In the genomic region with DNA sequence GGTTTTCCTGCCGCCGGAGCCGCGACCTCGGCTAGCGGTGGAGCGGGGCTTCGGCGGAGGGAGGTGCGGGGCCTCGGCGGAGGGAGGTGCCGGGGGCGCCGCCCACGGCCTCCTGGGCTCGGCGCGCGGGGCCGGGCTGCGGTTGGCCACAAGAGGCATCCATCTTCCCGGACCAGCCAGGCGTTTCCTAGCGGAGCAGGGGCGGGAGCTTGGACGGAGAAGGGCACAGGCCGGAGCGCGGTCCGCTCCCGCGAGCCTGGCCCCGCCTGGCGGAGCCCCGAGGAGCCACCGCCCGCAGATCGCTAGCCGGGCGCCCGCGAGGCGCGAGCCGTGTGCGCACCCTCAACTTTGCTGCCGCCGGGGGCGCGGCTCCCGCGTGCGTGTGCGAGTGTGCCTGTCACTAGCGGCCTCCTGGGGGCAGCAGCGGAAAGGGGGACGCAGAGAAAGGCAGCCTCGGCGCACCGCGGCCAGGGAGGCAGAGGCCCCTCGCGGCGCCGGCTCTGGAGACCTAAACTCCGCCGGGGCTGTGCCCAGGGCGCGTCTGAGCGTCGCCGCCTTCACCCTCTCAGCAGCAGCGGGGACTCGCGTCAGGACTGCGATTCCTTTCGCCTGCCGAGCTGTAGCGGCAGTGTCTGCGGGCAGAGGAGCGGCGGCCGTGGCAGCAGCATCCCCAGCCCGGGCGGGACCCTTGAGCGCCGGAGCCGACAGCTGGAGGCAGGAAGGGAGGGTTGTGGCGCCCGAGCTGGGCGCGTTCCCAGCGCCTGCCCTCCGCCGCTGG, we compare ENCODE assay signal across 1 cellular context.
TF ChIP-seq lines count a peak whose summit lies in the region.

No MANE protein-coding gene starts in this region.

TF ChIP-seq in GM12878, 131 proteins besides CTCF, POLR2A, EP300 and RAD21 (continued from another document and continues in another):
- TF ChIP-seq, protein P1, sequence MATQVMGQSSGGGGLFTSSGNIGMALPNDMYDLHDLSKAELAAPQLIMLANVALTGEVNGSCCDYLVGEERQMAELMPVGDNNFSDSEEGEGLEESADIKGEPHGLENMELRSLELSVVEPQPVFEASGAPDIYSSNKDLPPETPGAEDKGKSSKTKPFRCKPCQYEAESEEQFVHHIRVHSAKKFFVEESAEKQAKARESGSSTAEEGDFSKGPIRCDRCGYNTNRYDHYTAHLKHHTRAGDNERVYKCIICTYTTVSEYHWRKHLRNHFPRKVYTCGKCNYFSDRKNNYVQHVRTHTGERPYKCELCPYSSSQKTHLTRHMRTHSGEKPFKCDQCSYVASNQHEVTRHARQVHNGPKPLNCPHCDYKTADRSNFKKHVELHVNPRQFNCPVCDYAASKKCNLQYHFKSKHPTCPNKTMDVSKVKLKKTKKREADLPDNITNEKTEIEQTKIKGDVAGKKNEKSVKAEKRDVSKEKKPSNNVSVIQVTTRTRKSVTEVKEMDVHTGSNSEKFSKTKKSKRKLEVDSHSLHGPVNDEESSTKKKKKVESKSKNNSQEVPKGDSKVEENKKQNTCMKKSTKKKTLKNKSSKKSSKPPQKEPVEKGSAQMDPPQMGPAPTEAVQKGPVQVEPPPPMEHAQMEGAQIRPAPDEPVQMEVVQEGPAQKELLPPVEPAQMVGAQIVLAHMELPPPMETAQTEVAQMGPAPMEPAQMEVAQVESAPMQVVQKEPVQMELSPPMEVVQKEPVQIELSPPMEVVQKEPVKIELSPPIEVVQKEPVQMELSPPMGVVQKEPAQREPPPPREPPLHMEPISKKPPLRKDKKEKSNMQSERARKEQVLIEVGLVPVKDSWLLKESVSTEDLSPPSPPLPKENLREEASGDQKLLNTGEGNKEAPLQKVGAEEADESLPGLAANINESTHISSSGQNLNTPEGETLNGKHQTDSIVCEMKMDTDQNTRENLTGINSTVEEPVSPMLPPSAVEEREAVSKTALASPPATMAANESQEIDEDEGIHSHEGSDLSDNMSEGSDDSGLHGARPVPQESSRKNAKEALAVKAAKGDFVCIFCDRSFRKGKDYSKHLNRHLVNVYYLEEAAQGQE (IDR thresholded peaks at IDR 0.05; ENCODE audit: low read depth, low read length): no peak
- no peak for TF ChIP-seq SP1 (IDR thresholded peaks at IDR 0.05; ENCODE audit: low read depth, low read length)
- no peak for TF ChIP-seq MTA3 (IDR thresholded peaks at IDR 0.05; ENCODE audit: borderline replicate concordance, low read length)
- TF ChIP-seq, protein P2, sequence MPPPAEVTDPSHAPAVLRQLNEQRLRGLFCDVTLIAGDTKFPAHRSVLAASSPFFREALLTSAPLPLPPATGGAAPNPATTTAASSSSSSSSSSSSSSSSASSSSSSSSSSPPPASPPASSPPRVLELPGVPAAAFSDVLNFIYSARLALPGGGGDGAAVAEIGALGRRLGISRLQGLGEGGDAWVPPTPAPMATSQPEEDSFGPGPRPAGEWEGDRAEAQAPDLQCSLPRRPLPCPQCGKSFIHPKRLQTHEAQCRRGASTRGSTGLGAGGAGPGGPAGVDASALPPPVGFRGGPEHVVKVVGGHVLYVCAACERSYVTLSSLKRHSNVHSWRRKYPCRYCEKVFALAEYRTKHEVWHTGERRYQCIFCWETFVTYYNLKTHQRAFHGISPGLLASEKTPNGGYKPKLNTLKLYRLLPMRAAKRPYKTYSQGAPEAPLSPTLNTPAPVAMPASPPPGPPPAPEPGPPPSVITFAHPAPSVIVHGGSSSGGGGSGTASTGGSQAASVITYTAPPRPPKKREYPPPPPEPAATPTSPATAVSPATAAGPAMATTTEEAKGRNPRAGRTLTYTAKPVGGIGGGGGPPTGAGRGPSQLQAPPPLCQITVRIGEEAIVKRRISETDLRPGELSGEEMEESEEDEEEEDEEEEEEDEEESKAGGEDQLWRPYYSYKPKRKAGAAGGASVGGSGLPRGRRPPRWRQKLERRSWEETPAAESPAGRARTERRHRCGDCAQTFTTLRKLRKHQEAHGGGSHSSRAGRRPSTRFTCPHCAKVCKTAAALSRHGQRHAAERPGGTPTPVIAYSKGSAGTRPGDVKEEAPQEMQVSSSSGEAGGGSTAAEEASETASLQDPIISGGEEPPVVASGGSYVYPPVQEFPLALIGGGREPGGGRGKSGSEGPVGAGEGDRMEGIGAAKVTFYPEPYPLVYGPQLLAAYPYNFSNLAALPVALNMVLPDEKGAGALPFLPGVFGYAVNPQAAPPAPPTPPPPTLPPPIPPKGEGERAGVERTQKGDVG (CRISPR knock-in tag; IDR thresholded peaks at IDR 0.05): no peak
- TF ChIP-seq STAT1 (conservative IDR thresholded peaks at IDR 0.05): peak; percentile 67; the same call in 1 of the 2 replicates
- TF ChIP-seq TCF3 (IDR thresholded peaks at IDR 0.05; ENCODE audit: borderline replicate concordance, insufficient read depth, low read depth, low read length): 0 out of 2 replicates have a peak, but pooled peaks have one; percentile 28
- TF ChIP-seq ZNF24 (IDR thresholded peaks at IDR 0.05): peak; percentile 52; the same call in 1 of the 2 replicates
- TF ChIP-seq JUNB (IDR thresholded peaks at IDR 0.05): no peak
- no peak for TF ChIP-seq NFYA (IDR thresholded peaks at IDR 0.05; ENCODE audit: borderline replicate concordance, low read depth, low read length)
- TF ChIP-seq TCF12 (IDR thresholded peaks at IDR 0.05; ENCODE audit: low read depth, low read length): 0 out of 2 replicates have a peak, but pooled peaks have one; percentile 3
- no peak for TF ChIP-seq PML (IDR thresholded peaks at IDR 0.05; ENCODE audit: low read length)
- TF ChIP-seq, protein P3, sequence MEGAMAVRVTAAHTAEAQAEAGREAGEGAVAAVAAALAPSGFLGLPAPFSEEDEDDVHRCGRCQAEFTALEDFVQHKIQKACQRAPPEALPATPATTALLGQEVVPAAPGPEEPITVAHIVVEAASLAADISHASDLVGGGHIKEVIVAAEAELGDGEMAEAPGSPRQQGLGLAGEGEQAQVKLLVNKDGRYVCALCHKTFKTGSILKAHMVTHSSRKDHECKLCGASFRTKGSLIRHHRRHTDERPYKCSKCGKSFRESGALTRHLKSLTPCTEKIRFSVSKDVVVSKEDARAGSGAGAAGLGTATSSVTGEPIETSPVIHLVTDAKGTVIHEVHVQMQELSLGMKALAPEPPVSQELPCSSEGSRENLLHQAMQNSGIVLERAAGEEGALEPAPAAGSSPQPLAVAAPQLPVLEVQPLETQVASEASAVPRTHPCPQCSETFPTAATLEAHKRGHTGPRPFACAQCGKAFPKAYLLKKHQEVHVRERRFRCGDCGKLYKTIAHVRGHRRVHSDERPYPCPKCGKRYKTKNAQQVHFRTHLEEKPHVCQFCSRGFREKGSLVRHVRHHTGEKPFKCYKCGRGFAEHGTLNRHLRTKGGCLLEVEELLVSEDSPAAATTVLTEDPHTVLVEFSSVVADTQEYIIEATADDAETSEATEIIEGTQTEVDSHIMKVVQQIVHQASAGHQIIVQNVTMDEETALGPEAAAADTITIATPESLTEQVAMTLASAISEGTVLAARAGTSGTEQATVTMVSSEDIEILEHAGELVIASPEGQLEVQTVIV (IDR thresholded peaks at IDR 0.05; ENCODE audit: borderline replicate concordance, partially characterized antibody): no peak
- TF ChIP-seq DPF2 (IDR thresholded peaks at IDR 0.05): peak; percentile 88
- no peak for TF ChIP-seq NBN (IDR thresholded peaks at IDR 0.05)
- no peak for TF ChIP-seq ASH2L (IDR thresholded peaks at IDR 0.05; ENCODE audit: borderline replicate concordance, low read depth)
- TF ChIP-seq MYC (IDR thresholded peaks at IDR 0.05; ENCODE audit: insufficient read depth, insufficient read length, insufficient replicate concordance, low read length, severe bottlenecking): peak; percentile 44
- TF ChIP-seq MEF2A (IDR thresholded peaks at IDR 0.05; ENCODE audit: insufficient read depth, low read depth, low read length): no peak
- no peak for TF ChIP-seq SREBF2 (IDR thresholded peaks at IDR 0.05; ENCODE audit: low read length)
- TF ChIP-seq ZBED1 (IDR thresholded peaks at IDR 0.05; ENCODE audit: borderline replicate concordance): no peak
- TF ChIP-seq, protein P4, sequence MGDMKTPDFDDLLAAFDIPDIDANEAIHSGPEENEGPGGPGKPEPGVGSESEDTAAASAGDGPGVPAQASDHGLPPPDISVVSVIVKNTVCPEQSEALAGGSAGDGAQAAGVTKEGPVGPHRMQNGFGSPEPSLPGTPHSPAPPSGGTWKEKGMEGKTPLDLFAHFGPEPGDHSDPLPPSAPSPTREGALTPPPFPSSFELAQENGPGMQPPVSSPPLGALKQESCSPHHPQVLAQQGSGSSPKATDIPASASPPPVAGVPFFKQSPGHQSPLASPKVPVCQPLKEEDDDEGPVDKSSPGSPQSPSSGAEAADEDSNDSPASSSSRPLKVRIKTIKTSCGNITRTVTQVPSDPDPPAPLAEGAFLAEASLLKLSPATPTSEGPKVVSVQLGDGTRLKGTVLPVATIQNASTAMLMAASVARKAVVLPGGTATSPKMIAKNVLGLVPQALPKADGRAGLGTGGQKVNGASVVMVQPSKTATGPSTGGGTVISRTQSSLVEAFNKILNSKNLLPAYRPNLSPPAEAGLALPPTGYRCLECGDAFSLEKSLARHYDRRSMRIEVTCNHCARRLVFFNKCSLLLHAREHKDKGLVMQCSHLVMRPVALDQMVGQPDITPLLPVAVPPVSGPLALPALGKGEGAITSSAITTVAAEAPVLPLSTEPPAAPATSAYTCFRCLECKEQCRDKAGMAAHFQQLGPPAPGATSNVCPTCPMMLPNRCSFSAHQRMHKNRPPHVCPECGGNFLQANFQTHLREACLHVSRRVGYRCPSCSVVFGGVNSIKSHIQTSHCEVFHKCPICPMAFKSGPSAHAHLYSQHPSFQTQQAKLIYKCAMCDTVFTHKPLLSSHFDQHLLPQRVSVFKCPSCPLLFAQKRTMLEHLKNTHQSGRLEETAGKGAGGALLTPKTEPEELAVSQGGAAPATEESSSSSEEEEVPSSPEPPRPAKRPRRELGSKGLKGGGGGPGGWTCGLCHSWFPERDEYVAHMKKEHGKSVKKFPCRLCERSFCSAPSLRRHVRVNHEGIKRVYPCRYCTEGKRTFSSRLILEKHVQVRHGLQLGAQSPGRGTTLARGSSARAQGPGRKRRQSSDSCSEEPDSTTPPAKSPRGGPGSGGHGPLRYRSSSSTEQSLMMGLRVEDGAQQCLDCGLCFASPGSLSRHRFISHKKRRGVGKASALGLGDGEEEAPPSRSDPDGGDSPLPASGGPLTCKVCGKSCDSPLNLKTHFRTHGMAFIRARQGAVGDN (IDR thresholded peaks at IDR 0.05): peak; percentile 42; the same call in 1 of the 2 replicates
- no peak for TF ChIP-seq CHD4 (IDR thresholded peaks at IDR 0.05)
- no peak for TF ChIP-seq HDGF (IDR thresholded peaks at IDR 0.05)
- TF ChIP-seq, protein P5, sequence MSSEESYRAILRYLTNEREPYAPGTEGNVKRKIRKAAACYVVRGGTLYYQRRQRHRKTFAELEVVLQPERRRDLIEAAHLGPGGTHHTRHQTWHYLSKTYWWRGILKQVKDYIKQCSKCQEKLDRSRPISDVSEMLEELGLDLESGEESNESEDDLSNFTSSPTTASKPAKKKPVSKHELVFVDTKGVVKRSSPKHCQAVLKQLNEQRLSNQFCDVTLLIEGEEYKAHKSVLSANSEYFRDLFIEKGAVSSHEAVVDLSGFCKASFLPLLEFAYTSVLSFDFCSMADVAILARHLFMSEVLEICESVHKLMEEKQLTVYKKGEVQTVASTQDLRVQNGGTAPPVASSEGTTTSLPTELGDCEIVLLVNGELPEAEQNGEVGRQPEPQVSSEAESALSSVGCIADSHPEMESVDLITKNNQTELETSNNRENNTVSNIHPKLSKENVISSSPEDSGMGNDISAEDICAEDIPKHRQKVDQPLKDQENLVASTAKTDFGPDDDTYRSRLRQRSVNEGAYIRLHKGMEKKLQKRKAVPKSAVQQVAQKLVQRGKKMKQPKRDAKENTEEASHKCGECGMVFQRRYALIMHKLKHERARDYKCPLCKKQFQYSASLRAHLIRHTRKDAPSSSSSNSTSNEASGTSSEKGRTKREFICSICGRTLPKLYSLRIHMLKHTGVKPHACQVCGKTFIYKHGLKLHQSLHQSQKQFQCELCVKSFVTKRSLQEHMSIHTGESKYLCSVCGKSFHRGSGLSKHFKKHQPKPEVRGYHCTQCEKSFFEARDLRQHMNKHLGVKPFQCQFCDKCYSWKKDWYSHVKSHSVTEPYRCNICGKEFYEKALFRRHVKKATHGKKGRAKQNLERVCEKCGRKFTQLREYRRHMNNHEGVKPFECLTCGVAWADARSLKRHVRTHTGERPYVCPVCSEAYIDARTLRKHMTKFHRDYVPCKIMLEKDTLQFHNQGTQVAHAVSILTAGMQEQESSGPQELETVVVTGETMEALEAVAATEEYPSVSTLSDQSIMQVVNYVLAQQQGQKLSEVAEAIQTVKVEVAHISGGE (CRISPR knock-in tag; IDR thresholded peaks at IDR 0.05): no peak
- TF ChIP-seq, protein P6, sequence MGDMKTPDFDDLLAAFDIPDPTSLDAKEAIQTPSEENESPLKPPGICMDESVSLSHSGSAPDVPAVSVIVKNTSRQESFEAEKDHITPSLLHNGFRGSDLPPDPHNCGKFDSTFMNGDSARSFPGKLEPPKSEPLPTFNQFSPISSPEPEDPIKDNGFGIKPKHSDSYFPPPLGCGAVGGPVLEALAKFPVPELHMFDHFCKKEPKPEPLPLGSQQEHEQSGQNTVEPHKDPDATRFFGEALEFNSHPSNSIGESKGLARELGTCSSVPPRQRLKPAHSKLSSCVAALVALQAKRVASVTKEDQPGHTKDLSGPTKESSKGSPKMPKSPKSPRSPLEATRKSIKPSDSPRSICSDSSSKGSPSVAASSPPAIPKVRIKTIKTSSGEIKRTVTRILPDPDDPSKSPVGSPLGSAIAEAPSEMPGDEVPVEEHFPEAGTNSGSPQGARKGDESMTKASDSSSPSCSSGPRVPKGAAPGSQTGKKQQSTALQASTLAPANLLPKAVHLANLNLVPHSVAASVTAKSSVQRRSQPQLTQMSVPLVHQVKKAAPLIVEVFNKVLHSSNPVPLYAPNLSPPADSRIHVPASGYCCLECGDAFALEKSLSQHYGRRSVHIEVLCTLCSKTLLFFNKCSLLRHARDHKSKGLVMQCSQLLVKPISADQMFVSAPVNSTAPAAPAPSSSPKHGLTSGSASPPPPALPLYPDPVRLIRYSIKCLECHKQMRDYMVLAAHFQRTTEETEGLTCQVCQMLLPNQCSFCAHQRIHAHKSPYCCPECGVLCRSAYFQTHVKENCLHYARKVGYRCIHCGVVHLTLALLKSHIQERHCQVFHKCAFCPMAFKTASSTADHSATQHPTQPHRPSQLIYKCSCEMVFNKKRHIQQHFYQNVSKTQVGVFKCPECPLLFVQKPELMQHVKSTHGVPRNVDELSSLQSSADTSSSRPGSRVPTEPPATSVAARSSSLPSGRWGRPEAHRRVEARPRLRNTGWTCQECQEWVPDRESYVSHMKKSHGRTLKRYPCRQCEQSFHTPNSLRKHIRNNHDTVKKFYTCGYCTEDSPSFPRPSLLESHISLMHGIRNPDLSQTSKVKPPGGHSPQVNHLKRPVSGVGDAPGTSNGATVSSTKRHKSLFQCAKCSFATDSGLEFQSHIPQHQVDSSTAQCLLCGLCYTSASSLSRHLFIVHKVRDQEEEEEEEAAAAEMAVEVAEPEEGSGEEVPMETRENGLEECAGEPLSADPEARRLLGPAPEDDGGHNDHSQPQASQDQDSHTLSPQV (IDR thresholded peaks at IDR 0.05): peak; percentile 82; the same call in 1 of the 2 replicates
- TF ChIP-seq NR2F1 (conservative IDR thresholded peaks at IDR 0.05): peak; percentile 43
- TF ChIP-seq NFIC (IDR thresholded peaks at IDR 0.05; ENCODE audit: low read depth, low read length): no peak
